19 cellular contexts compared by ENCODE assay signal in the genomic region with DNA sequence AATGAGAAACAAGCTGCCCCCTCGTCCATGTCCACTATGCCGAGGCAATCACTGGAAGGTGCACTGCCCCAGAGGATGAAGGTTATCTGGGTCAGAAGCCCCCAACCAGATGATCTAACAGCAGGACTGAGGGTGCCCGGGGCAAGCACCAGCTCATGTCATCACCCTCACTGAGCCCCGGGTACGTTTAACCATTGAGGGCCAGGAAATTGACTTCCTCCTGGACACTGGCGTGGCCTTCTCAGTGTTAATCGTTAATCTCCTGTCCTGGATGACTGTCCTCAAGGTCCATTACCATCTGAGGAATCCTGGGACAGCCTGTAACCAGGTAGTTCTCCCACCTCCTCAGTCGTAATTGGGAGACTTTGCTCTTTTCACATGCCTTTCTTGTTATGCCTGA. TPM values are rescaled to one million over a fixed set of nuclear protein-coding genes. Genes with fewer than 3 reads are reported as not detected.
"Had no signal": no experiment of that assay in that cellular context is flagged by ENCODE, and none has a peak within 500 bp of the region (broad histone marks: within the 10 kb centered on the region; RNA-seq: fewer than 3 reads in every experiment).

No MANE protein-coding gene starts in this region.

RNA-seq across cellular contexts. Expression of a gene that starts 11.7 kb away (rescaled TPM):
- total RNA-seq: activated naive CD4-positive, alpha-beta T cell treated with anti-CD3 and anti-CD28 coated beads for 36 hours; activated naive CD4-positive, alpha-beta T cell treated with anti-CD3 and anti-CD28 coated beads, Interleukin-2, amount 50 U/mL, for 72 hours; activated naive CD8-positive, alpha-beta T cell treated with anti-CD3 and anti-CD28 coated beads for 36 hours; activated naive CD8-positive, alpha-beta T cell treated with anti-CD3 and anti-CD28 coated beads, Interleukin-2, amount 10 ng/mL, durations not matched to agents 7 days and 5 days; activated T-cell treated with anti-CD3 and anti-CD28 coated beads, Interleukin-2, amount 50 U/mL, for 4 hours; activated T-cell treated with anti-CD3 and anti-CD28 coated beads, Interleukin-2, amount 50 U/mL, for 72 hours; activated T-helper 1 cell treated with anti-CD3 and anti-CD28 coated beads, Interleukin-12 subunit alpha, Interleukin-12 subunit beta, Interleukin-2, Interleukin-4 antibody, amounts not matched to agents 30 ng/mL and 10 ng/mL and 1 ng/mL, durations not matched to agents 14 hours and 24 hours and 36 hours; activated T-helper 17 cell treated with anti-CD3 and anti-CD28 coated beads, Interleukin-2, amount 50 U/mL, for 72 hours; activated T-helper 2 cell treated with anti-CD3 and anti-CD28 coated beads, Interferon-gamma antibody, Interleukin-2, Interleukin-4, amounts not matched to agents 10 μg/mL and 5 μg/mL and 100 μg/mL, durations not matched to agents 14 hours and 24 hours and 36 hours; aorta; ascending aorta; breast epithelium; cardiac septum; cerebellum had no signal

RNA-seq across cellular contexts. Expression of a gene that starts 12.7 kb away (rescaled TPM):
- total RNA-seq: activated naive CD4-positive, alpha-beta T cell treated with anti-CD3 and anti-CD28 coated beads for 36 hours; activated naive CD4-positive, alpha-beta T cell treated with anti-CD3 and anti-CD28 coated beads, Interleukin-2, amount 50 U/mL, for 72 hours; activated naive CD8-positive, alpha-beta T cell treated with anti-CD3 and anti-CD28 coated beads for 36 hours; activated naive CD8-positive, alpha-beta T cell treated with anti-CD3 and anti-CD28 coated beads, Interleukin-2, amount 10 ng/mL, durations not matched to agents 7 days and 5 days; activated T-cell treated with anti-CD3 and anti-CD28 coated beads, Interleukin-2, amount 50 U/mL, for 4 hours; activated T-cell treated with anti-CD3 and anti-CD28 coated beads, Interleukin-2, amount 50 U/mL, for 72 hours; activated T-helper 1 cell treated with anti-CD3 and anti-CD28 coated beads, Interleukin-12 subunit alpha, Interleukin-12 subunit beta, Interleukin-2, Interleukin-4 antibody, amounts not matched to agents 30 ng/mL and 10 ng/mL and 1 ng/mL, durations not matched to agents 14 hours and 24 hours and 36 hours; activated T-helper 17 cell treated with anti-CD3 and anti-CD28 coated beads, Interleukin-2, amount 50 U/mL, for 72 hours; activated T-helper 2 cell treated with anti-CD3 and anti-CD28 coated beads, Interferon-gamma antibody, Interleukin-2, Interleukin-4, amounts not matched to agents 10 μg/mL and 5 μg/mL and 100 μg/mL, durations not matched to agents 14 hours and 24 hours and 36 hours; adrenal gland; aorta; ascending aorta; astrocyte; body of pancreas; bronchial epithelial cell; cardiac muscle cell; cardiac septum; cerebellum had no signal
- polyA plus RNA-seq: cardiac muscle cell had no signal

RNA-seq across cellular contexts. Expression of a gene that starts 18.0 kb away (rescaled TPM):
- total RNA-seq: activated naive CD4-positive, alpha-beta T cell treated with anti-CD3 and anti-CD28 coated beads for 36 hours; activated naive CD4-positive, alpha-beta T cell treated with anti-CD3 and anti-CD28 coated beads, Interleukin-2, amount 50 U/mL, for 72 hours; activated naive CD8-positive, alpha-beta T cell treated with anti-CD3 and anti-CD28 coated beads for 36 hours; activated naive CD8-positive, alpha-beta T cell treated with anti-CD3 and anti-CD28 coated beads, Interleukin-2, amount 10 ng/mL, durations not matched to agents 7 days and 5 days; activated T-cell treated with anti-CD3 and anti-CD28 coated beads, Interleukin-2, amount 50 U/mL, for 4 hours; activated T-cell treated with anti-CD3 and anti-CD28 coated beads, Interleukin-2, amount 50 U/mL, for 72 hours; activated T-helper 1 cell treated with anti-CD3 and anti-CD28 coated beads, Interleukin-12 subunit alpha, Interleukin-12 subunit beta, Interleukin-2, Interleukin-4 antibody, amounts not matched to agents 30 ng/mL and 10 ng/mL and 1 ng/mL, durations not matched to agents 14 hours and 24 hours and 36 hours; activated T-helper 17 cell treated with anti-CD3 and anti-CD28 coated beads, Interleukin-2, amount 50 U/mL, for 72 hours; activated T-helper 2 cell treated with anti-CD3 and anti-CD28 coated beads, Interferon-gamma antibody, Interleukin-2, Interleukin-4, amounts not matched to agents 10 μg/mL and 5 μg/mL and 100 μg/mL, durations not matched to agents 14 hours and 24 hours and 36 hours; aorta; ascending aorta; astrocyte; body of pancreas; bronchial epithelial cell; cardiac septum had no signal

RNA-seq across cellular contexts. Expression of a gene that starts 24.3 kb away (rescaled TPM):
- total RNA-seq: activated naive CD4-positive, alpha-beta T cell treated with anti-CD3 and anti-CD28 coated beads for 36 hours; activated naive CD4-positive, alpha-beta T cell treated with anti-CD3 and anti-CD28 coated beads, Interleukin-2, amount 50 U/mL, for 72 hours; activated naive CD8-positive, alpha-beta T cell treated with anti-CD3 and anti-CD28 coated beads for 36 hours; activated naive CD8-positive, alpha-beta T cell treated with anti-CD3 and anti-CD28 coated beads, Interleukin-2, amount 10 ng/mL, durations not matched to agents 7 days and 5 days; activated T-cell treated with anti-CD3 and anti-CD28 coated beads, Interleukin-2, amount 50 U/mL, for 4 hours; activated T-cell treated with anti-CD3 and anti-CD28 coated beads, Interleukin-2, amount 50 U/mL, for 72 hours; activated T-helper 1 cell treated with anti-CD3 and anti-CD28 coated beads, Interleukin-12 subunit alpha, Interleukin-12 subunit beta, Interleukin-2, Interleukin-4 antibody, amounts not matched to agents 30 ng/mL and 10 ng/mL and 1 ng/mL, durations not matched to agents 14 hours and 24 hours and 36 hours; activated T-helper 17 cell treated with anti-CD3 and anti-CD28 coated beads, Interleukin-2, amount 50 U/mL, for 72 hours; activated T-helper 2 cell treated with anti-CD3 and anti-CD28 coated beads, Interferon-gamma antibody, Interleukin-2, Interleukin-4, amounts not matched to agents 10 μg/mL and 5 μg/mL and 100 μg/mL, durations not matched to agents 14 hours and 24 hours and 36 hours; adrenal gland; aorta; ascending aorta; astrocyte; breast epithelium; cardiac muscle cell; cardiac septum; cerebellum had no signal
- polyA plus RNA-seq: adrenal gland, cardiac muscle cell had no signal
